In the genomic region with DNA sequence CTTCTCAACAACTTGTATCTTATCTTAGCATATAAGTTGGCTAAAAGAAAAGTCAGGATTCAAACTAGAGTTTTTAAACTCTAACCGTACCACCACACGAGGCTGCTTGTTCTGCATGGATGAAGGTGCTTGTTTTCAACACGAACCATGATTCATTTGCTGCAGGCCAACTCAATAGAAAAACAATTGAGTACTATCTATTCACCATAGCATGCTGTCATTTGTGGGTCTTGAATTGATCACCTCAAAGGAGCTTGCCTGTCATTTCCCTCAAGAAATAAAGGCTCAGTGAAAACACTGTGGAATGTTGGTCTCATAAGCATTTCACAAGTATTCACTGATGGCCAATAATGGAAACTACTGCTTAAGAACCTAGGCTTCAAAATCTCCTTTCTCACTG, we compare ENCODE assay signal across 37 cellular contexts. TPM values are rescaled to one million over a fixed set of nuclear protein-coding genes. Genes with fewer than 3 reads are reported as not detected.
"Had no signal": no experiment of that assay in that cellular context is flagged by ENCODE, and none has a peak within 500 bp of the region (broad histone marks: within the 10 kb centered on the region; RNA-seq: fewer than 3 reads in every experiment).

No MANE protein-coding gene starts in this region.

- H3K36me3 Mint-ChIP-seq: activated CD4-positive, alpha-beta memory T cell treated with anti-CD3 and anti-CD28 coated beads for 36 hours; activated naive CD4-positive, alpha-beta T cell treated with anti-CD3 and anti-CD28 coated beads, Interleukin-2, amount 50 U/mL, for 72 hours; activated naive CD8-positive, alpha-beta T cell treated with anti-CD3 and anti-CD28 coated beads for 36 hours had no signal

- DNase-seq: activated B cell treated with CpG ODN at 0.5 μM for 24 hours; activated CD4-positive, alpha-beta memory T cell treated with anti-CD3 and anti-CD28 coated beads for 36 hours; activated CD4-positive, alpha-beta T cell treated with anti-CD3 and anti-CD28 coated beads for 4 hours; activated CD4-positive, alpha-beta T cell treated with anti-CD3 and anti-CD28 coated beads, Interleukin-2, amount 10 ng/mL, durations not matched to agents 24 days and 14 days; activated CD4-positive, alpha-beta T cell treated with anti-CD3 and anti-CD28 coated beads, Interleukin-2, amount 50 U/mL, for 1 hour; activated CD4-positive, alpha-beta T cell treated with anti-CD3 and anti-CD28 coated beads, Interleukin-2, amount 50 U/mL, for 4 hours; activated CD4-positive, CD25-positive, alpha-beta regulatory T cell treated with anti-CD3 and anti-CD28 coated beads, Interleukin-2, amount 50 U/mL, for 72 hours; activated CD8-positive, alpha-beta memory T cell treated with anti-CD3 and anti-CD28 coated beads, Interleukin-2, amount 50 U/mL, for 4 hours; activated CD8-positive, alpha-beta T cell treated with anti-CD3 and anti-CD28 coated beads for 36 hours; activated effector memory CD4-positive, alpha-beta T cell treated with anti-CD3 and anti-CD28 coated beads, Interleukin-2, amount 50 U/mL, for 16 hours; activated gamma-delta T cell treated with Interleukin-2 at 50 U/mL for 16 hours; activated naive CD4-positive, alpha-beta T cell; activated naive CD4-positive, alpha-beta T cell treated with anti-CD3 and anti-CD28 coated beads for 36 hours; activated naive CD4-positive, alpha-beta T cell treated with anti-CD3 and anti-CD28 coated beads, Interleukin-2, amount 50 U/mL, for 16 hours; activated naive CD8-positive, alpha-beta T cell treated with anti-CD3 and anti-CD28 coated beads for 36 hours; activated T-cell treated with anti-CD3 and anti-CD28 coated beads for 4 hours; activated T-cell treated with anti-CD3 and anti-CD28 coated beads, Interleukin-2, amount 50 U/mL, for 1 hour; activated T-cell treated with anti-CD3 and anti-CD28 coated beads, Interleukin-2, amount 50 U/mL, for 4 hours; activated T-cell treated with anti-CD3 and anti-CD28 coated beads, Interleukin-2, amount 50 U/mL, for 72 hours; amygdala; anterior cingulate cortex; body of pancreas; brain microvascular endothelial cell; central memory CD4-positive, alpha-beta T cell; T-helper 1 cell; T-helper 2 cell; T-helper 9 cell had no signal

- H3K27me3 Mint-ChIP-seq: activated B cell treated with CpG ODN at 0.5 μM for 24 hours; activated CD4-positive, alpha-beta memory T cell treated with anti-CD3 and anti-CD28 coated beads for 36 hours; activated CD4-positive, alpha-beta T cell treated with anti-CD3 and anti-CD28 coated beads, Interleukin-2, amount 10 ng/mL, durations not matched to agents 24 days and 14 days; activated CD8-positive, alpha-beta T cell treated with anti-CD3 and anti-CD28 coated beads for 36 hours; activated naive CD8-positive, alpha-beta T cell treated with anti-CD3 and anti-CD28 coated beads for 36 hours; activated T-helper 17 cell treated with anti-CD3 and anti-CD28 coated beads, Interleukin-2, amount 50 U/mL, for 72 hours had no signal

- H3K27ac Mint-ChIP-seq: activated B cell treated with CpG ODN at 0.5 μM for 24 hours; activated CD4-positive, alpha-beta memory T cell treated with anti-CD3 and anti-CD28 coated beads for 36 hours; activated CD4-positive, alpha-beta T cell treated with anti-CD3 and anti-CD28 coated beads, Interleukin-2, amount 10 ng/mL, durations not matched to agents 24 days and 14 days; activated CD8-positive, alpha-beta T cell treated with anti-CD3 and anti-CD28 coated beads for 36 hours; activated naive CD4-positive, alpha-beta T cell treated with anti-CD3 and anti-CD28 coated beads for 36 hours; activated naive CD8-positive, alpha-beta T cell treated with anti-CD3 and anti-CD28 coated beads for 36 hours; activated T-cell treated with anti-CD3 and anti-CD28 coated beads, Interleukin-2, amount 50 U/mL, for 72 hours; activated T-helper 1 cell treated with anti-CD3 and anti-CD28 coated beads, Interleukin-12 subunit alpha, Interleukin-12 subunit beta, Interleukin-2, Interleukin-4 antibody, amounts not matched to agents 30 ng/mL and 10 ng/mL and 1 ng/mL, durations not matched to agents 14 hours and 24 hours and 36 hours; activated T-helper 17 cell treated with anti-CD3 and anti-CD28 coated beads, Interleukin-2, amount 50 U/mL, for 72 hours; T-helper 1 cell treated with Interleukin-12 subunit alpha and Interleukin-12 subunit beta and Interleukin-4 antibody, amounts not matched to agents 30 μg/mL and 1 μg/mL, for 36 hours; T-helper 2 cell treated with Interferon-gamma antibody and Interleukin-4, amounts not matched to agents 5 μg/mL and 100 μg/mL, for 36 hours had no signal

- H3K27ac ChIP-seq: ascending aorta, body of pancreas, brain microvascular endothelial cell, breast epithelium, VCaP had no signal

- FAIRE-seq: TTC549 had no signal

- H3K9me3 ChIP-seq: ascending aorta, body of pancreas, breast epithelium had no signal

- H3K36me3 ChIP-seq: ascending aorta, brain microvascular endothelial cell, breast epithelium had no signal

- H3K4me3 Mint-ChIP-seq: activated B cell treated with CpG ODN at 0.5 μM for 24 hours; activated CD4-positive, alpha-beta memory T cell treated with anti-CD3 and anti-CD28 coated beads for 36 hours; activated CD4-positive, alpha-beta T cell treated with anti-CD3 and anti-CD28 coated beads, Interleukin-2, amount 10 ng/mL, durations not matched to agents 24 days and 14 days; activated CD8-positive, alpha-beta T cell treated with anti-CD3 and anti-CD28 coated beads for 36 hours; activated naive CD4-positive, alpha-beta T cell treated with anti-CD3 and anti-CD28 coated beads for 36 hours; activated naive CD8-positive, alpha-beta T cell treated with anti-CD3 and anti-CD28 coated beads for 36 hours; activated T-cell treated with anti-CD3 and anti-CD28 coated beads, Interleukin-2, amount 50 U/mL, for 4 hours; activated T-cell treated with anti-CD3 and anti-CD28 coated beads, Interleukin-2, amount 50 U/mL, for 72 hours; activated T-helper 1 cell treated with anti-CD3 and anti-CD28 coated beads, Interleukin-12 subunit alpha, Interleukin-12 subunit beta, Interleukin-2, Interleukin-4 antibody, amounts not matched to agents 30 ng/mL and 10 ng/mL and 1 ng/mL, durations not matched to agents 14 hours and 24 hours and 36 hours; activated T-helper 17 cell treated with anti-CD3 and anti-CD28 coated beads, Interleukin-2, amount 50 U/mL, for 72 hours; T-helper 1 cell treated with Interleukin-12 subunit alpha and Interleukin-12 subunit beta and Interleukin-4 antibody, amounts not matched to agents 30 μg/mL and 1 μg/mL, for 36 hours; T-helper 2 cell treated with Interferon-gamma antibody and Interleukin-4, amounts not matched to agents 5 μg/mL and 100 μg/mL, for 36 hours had no signal

- H3K4me3 ChIP-seq: ascending aorta, body of pancreas, breast epithelium had no signal

- H3K4me1 ChIP-seq: ascending aorta, body of pancreas, breast epithelium had no signal

- H3K27me3 ChIP-seq: ascending aorta, body of pancreas, brain microvascular endothelial cell, breast epithelium had no signal

- H3K4me1 Mint-ChIP-seq: activated B cell treated with CpG ODN at 0.5 μM for 24 hours; activated CD4-positive, alpha-beta T cell treated with anti-CD3 and anti-CD28 coated beads, Interleukin-2, amount 10 ng/mL, durations not matched to agents 24 days and 14 days; activated naive CD8-positive, alpha-beta T cell treated with anti-CD3 and anti-CD28 coated beads for 36 hours; activated T-helper 17 cell treated with anti-CD3 and anti-CD28 coated beads, Interleukin-2, amount 50 U/mL, for 72 hours had no signal

- H3K9me3 Mint-ChIP-seq: activated CD4-positive, alpha-beta memory T cell treated with anti-CD3 and anti-CD28 coated beads for 36 hours; activated CD4-positive, alpha-beta T cell treated with anti-CD3 and anti-CD28 coated beads, Interleukin-2, amount 10 ng/mL, durations not matched to agents 24 days and 14 days; activated CD8-positive, alpha-beta T cell treated with anti-CD3 and anti-CD28 coated beads for 36 hours had no signal

- ATAC-seq: activated CD8-positive, alpha-beta T cell treated with anti-CD3 and anti-CD28 coated beads for 36 hours; activated naive CD4-positive, alpha-beta T cell treated with anti-CD3 and anti-CD28 coated beads, Interleukin-2, amount 50 U/mL, for 72 hours; activated T-cell treated with anti-CD3 and anti-CD28 coated beads, Interleukin-2, amount 50 U/mL, for 4 hours; activated T-cell treated with anti-CD3 and anti-CD28 coated beads, Interleukin-2, amount 50 U/mL, for 72 hours; activated T-helper 17 cell treated with anti-CD3 and anti-CD28 coated beads, Interleukin-2, amount 50 U/mL, for 72 hours; body of pancreas had no signal

RNA-seq across cellular contexts. Expression of a gene that starts 21.0 kb away (rescaled TPM):
- total RNA-seq: activated B cell treated with CpG ODN at 0.5 μM for 24 hours; activated CD4-positive, alpha-beta memory T cell treated with anti-CD3 and anti-CD28 coated beads for 36 hours; activated CD4-positive, alpha-beta T cell treated with anti-CD3 and anti-CD28 coated beads, Interleukin-2, amount 10 ng/mL, durations not matched to agents 24 days and 14 days; activated CD8-positive, alpha-beta memory T cell treated with anti-CD3 and anti-CD28 coated beads for 36 hours; activated CD8-positive, alpha-beta T cell treated with anti-CD3 and anti-CD28 coated beads for 36 hours; activated naive CD4-positive, alpha-beta T cell treated with anti-CD3 and anti-CD28 coated beads for 36 hours; activated naive CD4-positive, alpha-beta T cell treated with anti-CD3 and anti-CD28 coated beads, Interleukin-2, amount 50 U/mL, for 72 hours; activated naive CD8-positive, alpha-beta T cell treated with anti-CD3 and anti-CD28 coated beads for 36 hours; activated T-cell treated with anti-CD3 and anti-CD28 coated beads, Interleukin-2, amount 50 U/mL, for 4 hours; activated T-cell treated with anti-CD3 and anti-CD28 coated beads, Interleukin-2, amount 50 U/mL, for 72 hours; activated T-helper 1 cell treated with anti-CD3 and anti-CD28 coated beads, Interleukin-12 subunit alpha, Interleukin-12 subunit beta, Interleukin-2, Interleukin-4 antibody, amounts not matched to agents 30 ng/mL and 10 ng/mL and 1 ng/mL, durations not matched to agents 14 hours and 24 hours and 36 hours; activated T-helper 17 cell treated with anti-CD3 and anti-CD28 coated beads, Interleukin-2, amount 50 U/mL, for 72 hours had no signal
